Comparison of ENCODE assay signal across 12 cellular contexts in genomic region chrX:16745659-16746058, GRCh38.
"Had no signal": no experiment of that assay in that cellular context is flagged by ENCODE, and none has a peak within 500 bp of the region (broad histone marks: within the 10 kb centered on the region; RNA-seq: fewer than 3 reads in every experiment).

No MANE protein-coding gene starts in this region.

- DNase-seq: activated CD4-positive, alpha-beta T cell treated with anti-CD3 and anti-CD28 coated beads for 36 hours; activated CD4-positive, alpha-beta T cell treated with anti-CD3 and anti-CD28 coated beads, Interleukin-2, amount 50 U/mL, for 48 hours; central memory CD4-positive, alpha-beta T cell; dorsolateral prefrontal cortex; immature natural killer cell; small intestine; stimulated activated CD4-positive, alpha-beta T cell treated with anti-CD3 and anti-CD28 coated beads, Interleukin-4, amount 100 ng/mL, for 24 hours had no signal

- H3K27me3 Mint-ChIP-seq: activated CD4-positive, alpha-beta T cell treated with anti-CD3 and anti-CD28 coated beads for 36 hours; activated naive CD8-positive, alpha-beta T cell; brain had no signal

- H3K27ac ChIP-seq: dorsolateral prefrontal cortex had no signal

- H3K4me3 Mint-ChIP-seq: activated CD4-positive, alpha-beta T cell treated with anti-CD3 and anti-CD28 coated beads for 36 hours; activated naive CD8-positive, alpha-beta T cell; brain; immature natural killer cell; stimulated activated effector memory CD8-positive, alpha-beta T cell treated with anti-CD3 and anti-CD28 coated beads, Interleukin-12 subunit alpha, Interleukin-12 subunit beta, amount 100 ng/mL, for 72 hours; T-helper 2 cell treated with Interferon-gamma antibody and Interleukin-4, amounts not matched to agents 5 μg/mL and 100 μg/mL, for 36 hours; WTC11 had no signal

- ATAC-seq: activated CD4-positive, alpha-beta T cell treated with anti-CD3 and anti-CD28 coated beads for 36 hours; stimulated activated effector memory CD8-positive, alpha-beta T cell treated with anti-CD3 and anti-CD28 coated beads, Interleukin-12 subunit alpha, Interleukin-12 subunit beta, amount 100 ng/mL, for 72 hours; WTC11 had no signal

- H3K4me3 ChIP-seq: dorsolateral prefrontal cortex had no signal

- H3K27ac Mint-ChIP-seq: activated CD4-positive, alpha-beta T cell treated with anti-CD3 and anti-CD28 coated beads for 36 hours; activated naive CD8-positive, alpha-beta T cell; stimulated activated effector memory CD8-positive, alpha-beta T cell treated with anti-CD3 and anti-CD28 coated beads, Interleukin-12 subunit alpha, Interleukin-12 subunit beta, amount 100 ng/mL, for 72 hours; T-helper 2 cell treated with Interferon-gamma antibody and Interleukin-4, amounts not matched to agents 5 μg/mL and 100 μg/mL, for 36 hours; WTC11 had no signal

- H3K4me1 Mint-ChIP-seq: activated CD4-positive, alpha-beta T cell treated with anti-CD3 and anti-CD28 coated beads for 36 hours; brain; immature natural killer cell; stimulated activated effector memory CD8-positive, alpha-beta T cell treated with anti-CD3 and anti-CD28 coated beads, Interleukin-12 subunit alpha, Interleukin-12 subunit beta, amount 100 ng/mL, for 72 hours; WTC11 had no signal

- H3K9me3 Mint-ChIP-seq: brain; immature natural killer cell; stimulated activated effector memory CD8-positive, alpha-beta T cell treated with anti-CD3 and anti-CD28 coated beads, Interleukin-12 subunit alpha, Interleukin-12 subunit beta, amount 100 ng/mL, for 72 hours; T-helper 2 cell treated with Interferon-gamma antibody and Interleukin-4, amounts not matched to agents 5 μg/mL and 100 μg/mL, for 36 hours; WTC11 had no signal
